In the genomic region with DNA sequence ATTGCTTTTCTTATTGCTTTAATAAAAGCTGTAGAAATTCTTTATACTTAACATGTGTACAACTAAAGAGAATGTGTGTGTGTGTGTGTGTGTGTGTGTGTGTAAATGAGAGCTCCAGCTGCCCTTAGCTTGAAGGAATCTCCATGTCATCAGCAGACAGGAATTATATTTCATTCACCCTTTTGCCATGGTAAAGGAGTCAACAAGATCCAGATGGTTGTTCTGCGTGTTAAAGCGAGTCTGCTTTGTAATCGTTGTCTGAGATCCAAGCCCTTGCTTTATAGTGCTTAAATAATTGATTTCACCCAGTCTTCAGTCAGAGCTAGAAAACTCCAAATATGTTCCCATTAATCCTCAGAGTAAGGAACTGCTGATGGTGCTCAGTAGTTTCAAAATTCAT, we compare ENCODE assay signal across 1 cellular context.
TF ChIP-seq lines count a peak whose summit lies in the region.

No MANE protein-coding gene starts in this region.

TF ChIP-seq in SK-N-SH, 30 proteins besides CTCF, POLR2A, EP300 and RAD21 (continued from another document):
- TF ChIP-seq, protein P1, sequence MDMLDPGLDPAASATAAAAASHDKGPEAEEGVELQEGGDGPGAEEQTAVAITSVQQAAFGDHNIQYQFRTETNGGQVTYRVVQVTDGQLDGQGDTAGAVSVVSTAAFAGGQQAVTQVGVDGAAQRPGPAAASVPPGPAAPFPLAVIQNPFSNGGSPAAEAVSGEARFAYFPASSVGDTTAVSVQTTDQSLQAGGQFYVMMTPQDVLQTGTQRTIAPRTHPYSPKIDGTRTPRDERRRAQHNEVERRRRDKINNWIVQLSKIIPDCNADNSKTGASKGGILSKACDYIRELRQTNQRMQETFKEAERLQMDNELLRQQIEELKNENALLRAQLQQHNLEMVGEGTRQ (IDR thresholded peaks at IDR 0.05; ENCODE audit: borderline replicate concordance, low read depth, low read length) = no peak
- TF ChIP-seq GABPA (IDR thresholded peaks at IDR 0.05; ENCODE audit: low read depth) (no peak), EZH2phosphoT487 (IDR thresholded peaks at IDR 0.05; ENCODE audit: borderline replicate concordance, low read depth) (no peak), TAF1 (IDR thresholded peaks at IDR 0.05; ENCODE audit: borderline replicate concordance, low read depth, low read length) (no peak), SIN3A (IDR thresholded peaks at IDR 0.05; ENCODE audit: borderline replicate concordance, low read depth, low read length) (no peak), RCOR1 (IDR thresholded peaks at IDR 0.05; ENCODE audit: low read length) (no peak), JUND (IDR thresholded peaks at IDR 0.05) (peak; percentile 31; the same call in 1 of the 2 replicates), TCF12 (IDR thresholded peaks at IDR 0.05) (peak; percentile 96), POLR2AphosphoS5 (IDR thresholded peaks at IDR 0.05; ENCODE audit: low read depth, low read length) (no peak), TEAD4 (IDR thresholded peaks at IDR 0.05; ENCODE audit: borderline replicate concordance, insufficient read depth) (peak; percentile 47; the same call in 1 of the 2 replicates), YY1 (IDR thresholded peaks at IDR 0.05; ENCODE audit: low read depth) (no peak)
- TF ChIP-seq, protein P2, sequence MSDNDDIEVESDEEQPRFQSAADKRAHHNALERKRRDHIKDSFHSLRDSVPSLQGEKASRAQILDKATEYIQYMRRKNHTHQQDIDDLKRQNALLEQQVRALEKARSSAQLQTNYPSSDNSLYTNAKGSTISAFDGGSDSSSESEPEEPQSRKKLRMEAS (IDR thresholded peaks at IDR 0.05; ENCODE audit: low read depth) = no peak
- TF ChIP-seq, protein P3, sequence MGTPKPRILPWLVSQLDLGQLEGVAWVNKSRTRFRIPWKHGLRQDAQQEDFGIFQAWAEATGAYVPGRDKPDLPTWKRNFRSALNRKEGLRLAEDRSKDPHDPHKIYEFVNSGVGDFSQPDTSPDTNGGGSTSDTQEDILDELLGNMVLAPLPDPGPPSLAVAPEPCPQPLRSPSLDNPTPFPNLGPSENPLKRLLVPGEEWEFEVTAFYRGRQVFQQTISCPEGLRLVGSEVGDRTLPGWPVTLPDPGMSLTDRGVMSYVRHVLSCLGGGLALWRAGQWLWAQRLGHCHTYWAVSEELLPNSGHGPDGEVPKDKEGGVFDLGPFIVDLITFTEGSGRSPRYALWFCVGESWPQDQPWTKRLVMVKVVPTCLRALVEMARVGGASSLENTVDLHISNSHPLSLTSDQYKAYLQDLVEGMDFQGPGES (IDR thresholded peaks at IDR 0.05; ENCODE audit: low read depth, low read length) = no peak
- TF ChIP-seq, protein P4, sequence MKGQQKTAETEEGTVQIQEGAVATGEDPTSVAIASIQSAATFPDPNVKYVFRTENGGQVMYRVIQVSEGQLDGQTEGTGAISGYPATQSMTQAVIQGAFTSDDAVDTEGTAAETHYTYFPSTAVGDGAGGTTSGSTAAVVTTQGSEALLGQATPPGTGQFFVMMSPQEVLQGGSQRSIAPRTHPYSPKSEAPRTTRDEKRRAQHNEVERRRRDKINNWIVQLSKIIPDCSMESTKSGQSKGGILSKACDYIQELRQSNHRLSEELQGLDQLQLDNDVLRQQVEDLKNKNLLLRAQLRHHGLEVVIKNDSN (IDR thresholded peaks at IDR 0.05; ENCODE audit: borderline replicate concordance, low read depth) = no peak
